In genomic region chrX:34230156-34230555, GRCh38 we compare ENCODE assay signal across 7 cellular contexts.
DNase-seq lines count a peak whose midpoint lies in the region; ATAC-seq and TF ChIP-seq lines count a peak whose summit lies in the region.
"Not testable (repeated sequence)": the region's sequence is repeated elsewhere in the genome, so short reads cannot be mapped to it uniquely, and the experiment has no call there.

No MANE protein-coding gene starts in this region.

- not testable (repeated sequence) for H4K8ac ChIP-seq in H9 (replicated peaks; ENCODE audit: insufficient read length, low read depth, low read length); mesendoderm (ENCODE audit: low read depth, low read length)

- not testable (repeated sequence) for ATAC-seq in GM23338
- 0 out of 2 replicates have a peak, but pooled peaks have one; percentile 24 for ATAC-seq in WTC11

- no CpG with 5 or more reads among the region's 6 CpGs for WGBS in H9 (ENCODE audit: extremely low coverage, insufficient read length, low lambda C conversion rate)
- 75% methylated on average over 4 of the region's 6 CpGs; no CpG with 5 or more reads in 1 of the 2 experiments for WGBS in endodermal cell (ENCODE audit: insufficient coverage in 1 of 2, insufficient read length in 1 of 2), 2 experiments
- WGBS in mesendoderm (ENCODE audit: extremely low coverage, insufficient coverage, low lambda C conversion rate), result no CpG with 5 or more reads among the region's 6 CpGs

- not testable (repeated sequence) for H2BK5ac ChIP-seq in H9 (ENCODE audit: insufficient read length, low read length); mesendoderm (ENCODE audit: low read length)

- not testable (repeated sequence) for H3K14ac ChIP-seq in H9 (ENCODE audit: insufficient read depth, low read length)

- H2BK20ac ChIP-seq in H9 (ENCODE audit: low read depth, low read length, poor library complexity, severe bottlenecking), result not testable (repeated sequence)

- CTCF ChIA-PET in WTC11 (lab: Charles Lee), result not testable (repeated sequence)

- H3F3A ChIP-seq in GM23338 (replicated peaks; ENCODE audit: low read depth); neural progenitor cell (ENCODE audit: low read depth): not testable (repeated sequence)

- H4K91ac ChIP-seq in H9 (ENCODE audit: insufficient read length, low read depth, low read length), result not testable (repeated sequence)

- H4K5ac ChIP-seq in H9 (ENCODE audit: insufficient read length, low read depth, low read length); mesendoderm (ENCODE audit: low read length): not testable (repeated sequence)

- H3K4me3 Mint-ChIP-seq in GM23338, H9, WTC11, endodermal cell, neural progenitor cell: not testable (repeated sequence)

- H2BK12ac ChIP-seq in H9 (ENCODE audit: insufficient read length, low read depth, low read length), result not testable (repeated sequence)

- not testable (repeated sequence) for TF ChIP-seq CTCF in GM23338 (conservative IDR thresholded peaks at IDR 0.05; ENCODE audit: low read depth in 2 of 2); H9 (conservative IDR thresholded peaks at IDR 0.05); WTC11 (IDR thresholded peaks at IDR 0.05); endodermal cell (conservative IDR thresholded peaks at IDR 0.05); neural progenitor cell (IDR thresholded peaks at IDR 0.05)

- H3K9me2 ChIP-seq in GM23338 (ENCODE audit: insufficient read depth), result not testable (repeated sequence)

- H3K27me3 ChIP-seq in GM23338 (ENCODE audit: insufficient read depth); H9 (ENCODE audit: insufficient read depth, low read length); endodermal cell (ENCODE audit: control insufficient read depth, insufficient read depth, low read length, poor library complexity, severe bottlenecking); mesendoderm (ENCODE audit: insufficient read depth, low read length, poor library complexity); neural progenitor cell: not testable (repeated sequence)

- not testable (repeated sequence) for H3K27me3 Mint-ChIP-seq in GM23338 (ENCODE audit: insufficient read depth, low read depth, poor library complexity); H9 (ENCODE audit: low read depth); WTC11 (ENCODE audit: low read depth); endodermal cell (ENCODE audit: insufficient read depth); neural progenitor cell (ENCODE audit: insufficient read depth, low read depth)

- not testable (repeated sequence) for H4K20me1 ChIP-seq in GM23338 (replicated peaks; ENCODE audit: insufficient read depth); H9 (ENCODE audit: control insufficient read depth, insufficient read depth, insufficient read length); neural progenitor cell (ENCODE audit: low read depth)

- not testable (repeated sequence) for H3K18ac ChIP-seq in H9 (ENCODE audit: insufficient read length, low read depth, low read length); mesendoderm (ENCODE audit: low read length)

- not testable (repeated sequence) for H3K9me3 Mint-ChIP-seq in GM23338
- H3K9me3 Mint-ChIP-seq in H9, result peaks cover 20 to 59% of the 10 kb centered on the region in 2 experiments
- peaks cover 32% of the 10 kb centered on the region for H3K9me3 Mint-ChIP-seq in WTC11
- H3K9me3 Mint-ChIP-seq in endodermal cell, result peaks cover 38% of the 10 kb centered on the region
- H3K9me3 Mint-ChIP-seq in neural progenitor cell, result peaks cover 13% of the 10 kb centered on the region

- H3K36me3 ChIP-seq in GM23338 (ENCODE audit: insufficient read depth); endodermal cell (ENCODE audit: control insufficient read depth, insufficient read depth, low read length); mesendoderm (ENCODE audit: control insufficient read depth, insufficient read depth, low read length); neural progenitor cell: not testable (repeated sequence)

- not testable (repeated sequence) for H2BK120ac ChIP-seq in H9 (ENCODE audit: low read depth, low read length, poor library complexity, severe bottlenecking); mesendoderm (ENCODE audit: low read depth, low read length)

- H3K27ac Mint-ChIP-seq in GM23338, result peak overlapping the region; percentile 30; the same call in 1 of the 2 replicates
- H3K27ac Mint-ChIP-seq in H9, result peak overlapping the region in 1 of 3 experiments; percentile 53; a peak in 1 of 7 replicates
- not testable (repeated sequence) for H3K27ac Mint-ChIP-seq in WTC11, endodermal cell, neural progenitor cell

- not testable (repeated sequence) for H3K23me2 ChIP-seq in H9 (ENCODE audit: insufficient read length, low read depth, low read length, poor library complexity, severe bottlenecking)

- POLR2A ChIA-PET in WTC11 (lab: Charles Lee), result not testable (repeated sequence)

- H2AK5ac ChIP-seq in H9 (ENCODE audit: insufficient read length, low read length); mesendoderm (ENCODE audit: low read length): not testable (repeated sequence)

- H3K56ac ChIP-seq in H9 (ENCODE audit: insufficient read length, low read depth, low read length); mesendoderm (ENCODE audit: low read length): not testable (repeated sequence)

- peak; percentile 71 for DNase-seq in ELF-1 (ENCODE audit: low read depth, low spot score)
- DNase-seq in GM23338 (ENCODE audit: low spot score), result peak; percentile 1
- peak; percentile 52 for DNase-seq in H9
- DNase-seq in WTC11 (ENCODE audit: low spot score), result not testable (repeated sequence)
- DNase-seq in endodermal cell, result peak; percentile 74
- peak; percentile 51 for DNase-seq in mesendoderm
- DNase-seq in neural progenitor cell (ENCODE audit: low spot score), result peak; percentile 5

- not testable (repeated sequence) for H3K79me1 ChIP-seq in H9 (ENCODE audit: insufficient read depth, low read depth, low read length, poor library complexity, severe bottlenecking); mesendoderm (ENCODE audit: low read length)

- not testable (repeated sequence) for H3K79me2 ChIP-seq in GM23338 (replicated peaks; ENCODE audit: insufficient read depth); H9 (ENCODE audit: insufficient read depth, low read length); mesendoderm (ENCODE audit: control insufficient read depth, insufficient read depth, low read length); neural progenitor cell (ENCODE audit: low read depth)

- H3K36me3 Mint-ChIP-seq in GM23338 (ENCODE audit: low read depth); neural progenitor cell: not testable (repeated sequence)
- peaks cover 3 to 16% (median 7%) of the 10 kb centered on the region in 3 experiments; a peak in 6 of 7 replicates for H3K36me3 Mint-ChIP-seq in H9 (ENCODE audit: insufficient read depth in 1 of 3, low read depth in 3 of 3)
- peaks cover 15% of the 10 kb centered on the region for H3K36me3 Mint-ChIP-seq in WTC11
- peaks cover 11% of the 10 kb centered on the region for H3K36me3 Mint-ChIP-seq in endodermal cell (ENCODE audit: low read depth)

- not testable (repeated sequence) for H3K9ac ChIP-seq in H9 (ENCODE audit: extremely low read depth, insufficient read length, low read length); endodermal cell (ENCODE audit: extremely low read depth, low read length, poor library complexity, severe bottlenecking); mesendoderm (ENCODE audit: low read length); neural progenitor cell

- H3K23ac ChIP-seq in H9 (ENCODE audit: insufficient read length, low read depth, low read length); mesendoderm (ENCODE audit: low read length): not testable (repeated sequence)

- H3K4me3 ChIP-seq in GM23338; endodermal cell (ENCODE audit: low read length); mesendoderm (ENCODE audit: low read length); neural progenitor cell: not testable (repeated sequence)

- not testable (repeated sequence) for H3K27ac ChIP-seq in GM23338 (ENCODE audit: low read depth); H9 (ENCODE audit: insufficient read length, low read depth, low read length); endodermal cell (ENCODE audit: low read depth, low read length); mesendoderm (ENCODE audit: low read depth, low read length); neural progenitor cell

- not testable (repeated sequence) for H3K4me2 ChIP-seq in GM23338; H9 (ENCODE audit: insufficient read depth, insufficient read length, low read length); mesendoderm (ENCODE audit: low read length); neural progenitor cell

- not testable (repeated sequence) for H3T11ph ChIP-seq in H9 (ENCODE audit: low read length)

- not testable (repeated sequence) for H2AFZ ChIP-seq in GM23338; H9 (ENCODE audit: low read length); neural progenitor cell (replicated peaks)

- not testable (repeated sequence) for H3K4ac ChIP-seq in H9 (ENCODE audit: low read depth, low read length); mesendoderm (ENCODE audit: low read depth, low read length)

- not testable (repeated sequence) for H3K9me3 ChIP-seq in H9 (ENCODE audit: control insufficient read depth, low read depth, low read length); endodermal cell (ENCODE audit: control insufficient read depth, low read length); neural progenitor cell (ENCODE audit: low read depth)

- H2BK15ac ChIP-seq in H9 (ENCODE audit: low read depth, low read length); mesendoderm (replicated peaks; ENCODE audit: low read depth): not testable (repeated sequence)

- not testable (repeated sequence) for H3K4me1 Mint-ChIP-seq in GM23338, H9, WTC11, neural progenitor cell
- peaks cover 15% of the 10 kb centered on the region for H3K4me1 Mint-ChIP-seq in endodermal cell

- not testable (repeated sequence) for H3K4me1 ChIP-seq in GM23338 (ENCODE audit: insufficient read depth); H9 (ENCODE audit: insufficient read depth, low read length); endodermal cell (ENCODE audit: control insufficient read depth, insufficient read depth, low read length); mesendoderm (ENCODE audit: control insufficient read depth, low read depth, low read length); neural progenitor cell
